Comparison of ENCODE assay signal across 22 cellular contexts in genomic region chr2:138294451-138294850, GRCh38.
"Had no signal": no experiment of that assay in that cellular context is flagged by ENCODE, and none has a peak within 500 bp of the region (broad histone marks: within the 10 kb centered on the region; RNA-seq: fewer than 3 reads in every experiment).

No MANE protein-coding gene starts in this region.

- H3K4me3 ChIP-seq: ascending aorta, cardiac muscle cell, dorsolateral prefrontal cortex, esophagus muscularis mucosa, lower lobe of right lung, neural progenitor cell, ovary, sigmoid colon, stomach, testis, upper lobe of left lung had no signal

- DNase-seq: activated CD4-positive, alpha-beta T cell treated with anti-CD3 and anti-CD28 coated beads, Interleukin-2, amount 50 U/mL, for 48 hours; activated CD8-positive, alpha-beta memory T cell treated with anti-CD3 and anti-CD28 coated beads, Interleukin-2, amount 10 ng/mL, durations not matched to agents 7 days and 5 days; activated naive CD4-positive, alpha-beta T cell treated with anti-CD3 and anti-CD28 coated beads, Interleukin-2, amount 10 ng/mL, durations not matched to agents 7 days and 5 days; activated T-cell treated with anti-CD3 and anti-CD28 coated beads, Interleukin-2, amount 50 U/mL, for 1 hour; dorsolateral prefrontal cortex; glutamatergic neuron; left cardiac atrium; lower lobe of right lung; ovary; sigmoid colon; stimulated activated CD4-positive, alpha-beta T cell treated with anti-CD3 and anti-CD28 coated beads, Interleukin-12 subunit alpha, Interleukin-12 subunit beta, amount 100 ng/mL, for 4 hours; stimulated activated CD4-positive, alpha-beta T cell treated with anti-CD3 and anti-CD28 coated beads, Interleukin-2, amount 100 ng/mL, for 24 hours; stomach; T-helper 9 cell; testis; upper lobe of left lung had no signal

- H3K4me2 ChIP-seq: neural progenitor cell had no signal

- H3K9me3 Mint-ChIP-seq: activated naive CD4-positive, alpha-beta T cell treated with anti-CD3 and anti-CD28 coated beads, Interleukin-2, amount 10 ng/mL, durations not matched to agents 7 days and 5 days; neural progenitor cell had no signal

- H3K4me1 Mint-ChIP-seq: activated CD8-positive, alpha-beta memory T cell treated with anti-CD3 and anti-CD28 coated beads, Interleukin-2, amount 10 ng/mL, durations not matched to agents 7 days and 5 days; activated naive CD4-positive, alpha-beta T cell treated with anti-CD3 and anti-CD28 coated beads, Interleukin-2, amount 10 ng/mL, durations not matched to agents 7 days and 5 days; mesothelial cell of epicardium; neural progenitor cell had no signal

- ATAC-seq: activated CD8-positive, alpha-beta memory T cell treated with anti-CD3 and anti-CD28 coated beads, Interleukin-2, amount 10 ng/mL, durations not matched to agents 7 days and 5 days; left cardiac atrium had no signal

- H3K36me3 ChIP-seq: ascending aorta, cardiac muscle cell, esophagus muscularis mucosa, lower lobe of right lung, neural progenitor cell, ovary, sigmoid colon, stomach, upper lobe of left lung had no signal

- H3K4me1 ChIP-seq: ascending aorta, esophagus muscularis mucosa, lower lobe of right lung, neural progenitor cell, sigmoid colon, stomach, testis, upper lobe of left lung had no signal

- H3K27me3 Mint-ChIP-seq: activated CD8-positive, alpha-beta memory T cell treated with anti-CD3 and anti-CD28 coated beads, Interleukin-2, amount 10 ng/mL, durations not matched to agents 7 days and 5 days; activated naive CD4-positive, alpha-beta T cell treated with anti-CD3 and anti-CD28 coated beads, Interleukin-2, amount 10 ng/mL, durations not matched to agents 7 days and 5 days had no signal

- H3K27ac ChIP-seq: ascending aorta, cardiac muscle cell, dorsolateral prefrontal cortex, esophagus muscularis mucosa, lower lobe of right lung, neural progenitor cell, ovary, sigmoid colon, stomach, testis, upper lobe of left lung had no signal

- H3K27me3 ChIP-seq: ascending aorta, cardiac muscle cell, dorsolateral prefrontal cortex, esophagus muscularis mucosa, neural progenitor cell, ovary, sigmoid colon, stomach, testis, upper lobe of left lung had no signal

- H3K4me3 Mint-ChIP-seq: activated CD8-positive, alpha-beta memory T cell treated with anti-CD3 and anti-CD28 coated beads, Interleukin-2, amount 10 ng/mL, durations not matched to agents 7 days and 5 days; activated naive CD4-positive, alpha-beta T cell treated with anti-CD3 and anti-CD28 coated beads, Interleukin-2, amount 10 ng/mL, durations not matched to agents 7 days and 5 days; mesothelial cell of epicardium; neural progenitor cell had no signal

- H3K9me3 ChIP-seq: ascending aorta, esophagus muscularis mucosa, lower lobe of right lung, ovary, sigmoid colon, stomach, testis, upper lobe of left lung had no signal

- H3K36me3 Mint-ChIP-seq: activated CD8-positive, alpha-beta memory T cell treated with anti-CD3 and anti-CD28 coated beads, Interleukin-2, amount 10 ng/mL, durations not matched to agents 7 days and 5 days; activated naive CD4-positive, alpha-beta T cell treated with anti-CD3 and anti-CD28 coated beads, Interleukin-2, amount 10 ng/mL, durations not matched to agents 7 days and 5 days; neural progenitor cell had no signal

- H2AFZ ChIP-seq: neural progenitor cell had no signal

- H3K27ac Mint-ChIP-seq: activated CD8-positive, alpha-beta memory T cell treated with anti-CD3 and anti-CD28 coated beads, Interleukin-2, amount 10 ng/mL, durations not matched to agents 7 days and 5 days; activated naive CD4-positive, alpha-beta T cell treated with anti-CD3 and anti-CD28 coated beads, Interleukin-2, amount 10 ng/mL, durations not matched to agents 7 days and 5 days; activated T-helper 2 cell treated with anti-CD3 and anti-CD28 coated beads, Interferon-gamma antibody, Interleukin-2, Interleukin-4, amounts not matched to agents 10 μg/mL and 5 μg/mL and 100 μg/mL, durations not matched to agents 14 hours and 24 hours and 36 hours; mesothelial cell of epicardium; neural progenitor cell had no signal

- H3K9ac ChIP-seq: neural progenitor cell had no signal
